15 cellular contexts compared by ENCODE assay signal in the genomic region with DNA sequence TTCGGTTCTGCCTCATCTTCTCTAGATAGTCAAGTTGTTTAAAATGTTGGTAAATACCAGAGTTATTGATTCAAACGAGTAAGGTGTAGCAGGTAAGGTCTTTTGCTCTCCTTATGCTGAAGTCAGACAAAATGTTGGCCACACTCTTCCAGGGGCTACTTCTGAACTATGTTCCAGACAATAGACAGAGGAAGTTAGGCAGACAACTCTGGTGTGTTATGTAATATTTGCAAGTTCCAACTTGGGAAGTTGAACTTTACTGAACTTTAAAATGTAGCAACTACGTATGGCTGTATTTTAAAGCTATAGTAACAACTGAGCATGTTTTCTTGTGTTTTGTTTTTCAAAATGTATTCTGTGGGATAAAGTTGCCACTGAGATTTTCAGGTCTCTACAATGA.
DNase-seq lines count a peak whose midpoint lies in the region; ATAC-seq, FAIRE-seq and TF ChIP-seq lines count a peak whose summit lies in the region.
"Had no signal": no experiment of that assay in that cellular context is flagged by ENCODE, and none has a peak within 500 bp of the region (broad histone marks: within the 10 kb centered on the region; RNA-seq: fewer than 3 reads in every experiment).

No MANE protein-coding gene starts in this region.

- H3K4me3 ChIP-seq in liver (ENCODE audit: low read depth in 1 of 3, low read length in 3 of 3) (no peak overlapping the region), HepG2 (replicated peaks in 1 of 3; ENCODE audit: insufficient read depth in 1 of 3, low read depth in 2 of 3, low read length in 3 of 3) (no peak overlapping the region), fibroblast of pulmonary artery (replicated peaks; ENCODE audit: low read depth, low read length) (no peak overlapping the region)
- H3K4me3 ChIP-seq: Peyer's patch had no signal

- H3K9me3 ChIP-seq in liver (ENCODE audit: control insufficient read depth in 4 of 4, low read length in 3 of 4) (no peaks in the 10 kb centered on the region), HepG2 (ENCODE audit: low read length) (no peaks in the 10 kb centered on the region)
- H3K9me3 ChIP-seq: Peyer's patch had no signal

- no peak overlapping the region for H2AFZ ChIP-seq in HepG2 (ENCODE audit: low read length)

- H3K4me2 ChIP-seq in HepG2 (ENCODE audit: low read depth, low read length) = no peak overlapping the region

- H3K27ac ChIP-seq in liver (ENCODE audit: low read depth in 1 of 2, low read length in 2 of 2) (no peak overlapping the region), HepG2 (ENCODE audit: extremely low read length, insufficient read depth, low read length) (no peak overlapping the region)
- H3K27ac ChIP-seq: C4-2B, Peyer's patch had no signal

- in situ Hi-C loops in HepG2 (cut with HindIII; ENCODE audit: extremely low pct_ligation_motif_present, low pct_unique_long_range_greater_than_20kb) = no loop called here

- H3K4me1 ChIP-seq in liver (ENCODE audit: control insufficient read depth in 4 of 4, insufficient read depth in 4 of 4, low read length in 3 of 4) = peaks cover 0 to 13% (median 8%) of the 10 kb centered on the region in 4 donors
- no peaks in the 10 kb centered on the region for H3K4me1 ChIP-seq in HepG2 (ENCODE audit: insufficient read depth, low read length)
- H3K4me1 ChIP-seq: Peyer's patch had no signal

- no peak for TF ChIP-seq CTCF in liver (IDR thresholded peaks at IDR 0.05; ENCODE audit: low read depth, low read length, missing input control)
- TF ChIP-seq CTCF in HepG2 (CRISPR knock-in tag; IDR thresholded peaks at IDR 0.05) = no peak
- no peak for TF ChIP-seq CTCF in fibroblast of pulmonary artery (IDR thresholded peaks at IDR 0.05; ENCODE audit: low read length, missing control alignments)

- intact Hi-C loops in HepG2 (cut with micrococcal nuclease; ENCODE audit: unreplicated experiment) = no loop called here

- TF ChIP-seq EP300 in HepG2 (IDR thresholded peaks at IDR 0.05; ENCODE audit: low read depth in 2 of 2, low read length in 2 of 2) (no peak), HepG2 (CRISPR knock-in tag; IDR thresholded peaks at IDR 0.05; ENCODE audit: borderline replicate concordance) (no peak)

- FAIRE-seq in HepG2 (lab: Jason Lieb, UNC) = no peak

- H4K20me1 ChIP-seq in HepG2 (ENCODE audit: insufficient read depth, low read length) = no peaks in the 10 kb centered on the region

- CTCF ChIA-PET in HepG2 (lab: Yijun Ruan, JAX; ENCODE audit: low intra/inter-chr PET ratio, low total read pairs) = no interaction called here

- 29% methylated on average over 3 of the region's 3 CpGs for WGBS in liver
- 7% methylated on average over 3 of the region's 3 CpGs for WGBS in HepG2 (ENCODE audit: low lambda C conversion rate)

- H3K9ac ChIP-seq in liver (ENCODE audit: low read depth in 1 of 2, low read length in 2 of 2) (no peak overlapping the region), HepG2 (ENCODE audit: insufficient read depth, low read depth, low read length) (no peak overlapping the region)

- ATAC-seq in HepG2 = no peak
- no peak for ATAC-seq in HG02642 (IDR thresholded peaks at IDR 0.05; ENCODE audit: poor library complexity, unreplicated experiment)
- no peak for ATAC-seq in GM18520 (IDR thresholded peaks at IDR 0.05; ENCODE audit: unreplicated experiment)

- DNase-seq in HepG2 (ENCODE audit: low spot score) (no peak), amniotic epithelial cell (ENCODE audit: low read depth) (peak; percentile 48), fibroblast of pulmonary artery (ENCODE audit: low read depth) (peak; percentile 87), T1000 (lab: John Stamatoyannopoulos, UW) (no peak), SHP77 treated with DMSO at 0.1 percent for 48 hours (lab: John Stamatoyannopoulos, UW) (no peak)
- DNase-seq: DMS153, H9, Karpas-422, NCI-H1048, NCI-H2107, Peyer's patch had no signal

- no peaks in the 10 kb centered on the region for H3K79me2 ChIP-seq in HepG2 (ENCODE audit: insufficient read depth, low read length)

- no peak for TF ChIP-seq POLR2A in HepG2 (IDR thresholded peaks at IDR 0.05; ENCODE audit: insufficient read depth in 1 of 2, low read depth in 2 of 2, low read length in 2 of 2)

- TF ChIP-seq RAD21 in liver (IDR thresholded peaks at IDR 0.05) = no peak
- TF ChIP-seq RAD21 in HepG2 (CRISPR knock-in tag; IDR thresholded peaks at IDR 0.05) = no peak

- POLR2A ChIA-PET in HepG2 (lab: Yijun Ruan, JAX) = no interaction called here

- H3K27me3 ChIP-seq in liver (ENCODE audit: control insufficient read depth in 4 of 4, insufficient read depth in 4 of 4, low read length in 3 of 4) (no peaks in the 10 kb centered on the region), HepG2 (ENCODE audit: control insufficient read depth in 1 of 2, insufficient read depth in 2 of 2, low read length in 2 of 2) (peaks cover 0 to 24% of the 10 kb centered on the region in 2 experiments; a peak in 3 of 5 replicates)
- H3K27me3 ChIP-seq: Peyer's patch had no signal

- BruUV-seq in HepG2 (replicated peaks; lab: Mats Ljungman, UMichigan) = no TSS peak

- no peaks in the 10 kb centered on the region for H3K36me3 ChIP-seq in liver (ENCODE audit: control insufficient read depth in 4 of 4, insufficient read depth in 3 of 4, low read depth in 1 of 4, low read length in 3 of 4)
- no peaks in the 10 kb centered on the region for H3K36me3 ChIP-seq in HepG2 (replicated peaks in 1 of 2; ENCODE audit: control insufficient read depth in 1 of 2, insufficient read depth in 2 of 2, low read length in 2 of 2)
- H3K36me3 ChIP-seq: Peyer's patch had no signal

TF ChIP-seq in liver, 16 proteins besides CTCF, POLR2A, EP300 and RAD21:
- TF ChIP-seq SP1 (IDR thresholded peaks at IDR 0.05) (peak; percentile 17), JUND (IDR thresholded peaks at IDR 0.05) (no peak), HNF4A (conservative IDR thresholded peaks at IDR 0.05) (peak; percentile 41), RXRA (IDR thresholded peaks at IDR 0.05) (peak; percentile 68 to 80)
- TF ChIP-seq, protein P1, sequence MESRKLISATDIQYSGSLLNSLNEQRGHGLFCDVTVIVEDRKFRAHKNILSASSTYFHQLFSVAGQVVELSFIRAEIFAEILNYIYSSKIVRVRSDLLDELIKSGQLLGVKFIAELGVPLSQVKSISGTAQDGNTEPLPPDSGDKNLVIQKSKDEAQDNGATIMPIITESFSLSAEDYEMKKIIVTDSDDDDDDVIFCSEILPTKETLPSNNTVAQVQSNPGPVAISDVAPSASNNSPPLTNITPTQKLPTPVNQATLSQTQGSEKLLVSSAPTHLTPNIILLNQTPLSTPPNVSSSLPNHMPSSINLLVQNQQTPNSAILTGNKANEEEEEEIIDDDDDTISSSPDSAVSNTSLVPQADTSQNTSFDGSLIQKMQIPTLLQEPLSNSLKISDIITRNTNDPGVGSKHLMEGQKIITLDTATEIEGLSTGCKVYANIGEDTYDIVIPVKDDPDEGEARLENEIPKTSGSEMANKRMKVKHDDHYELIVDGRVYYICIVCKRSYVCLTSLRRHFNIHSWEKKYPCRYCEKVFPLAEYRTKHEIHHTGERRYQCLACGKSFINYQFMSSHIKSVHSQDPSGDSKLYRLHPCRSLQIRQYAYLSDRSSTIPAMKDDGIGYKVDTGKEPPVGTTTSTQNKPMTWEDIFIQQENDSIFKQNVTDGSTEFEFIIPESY (IDR thresholded peaks at IDR 0.05) = peak; percentile 21

TF ChIP-seq in HepG2, 621 proteins besides CTCF, POLR2A, EP300 and RAD21:
- TF ChIP-seq ZNF546 (CRISPR knock-in tag; conservative IDR thresholded peaks at IDR 0.05) (no peak), CEBPG (CRISPR knock-in tag; IDR thresholded peaks at IDR 0.05) (no peak), ZNF138 (CRISPR knock-in tag; IDR thresholded peaks at IDR 0.05; ENCODE audit: low read depth) (no peak), ZNF296 (CRISPR knock-in tag; conservative IDR thresholded peaks at IDR 0.05) (no peak), NFKB2 (CRISPR knock-in tag; IDR thresholded peaks at IDR 0.05; ENCODE audit: borderline replicate concordance) (no peak)
- TF ChIP-seq, protein P2, sequence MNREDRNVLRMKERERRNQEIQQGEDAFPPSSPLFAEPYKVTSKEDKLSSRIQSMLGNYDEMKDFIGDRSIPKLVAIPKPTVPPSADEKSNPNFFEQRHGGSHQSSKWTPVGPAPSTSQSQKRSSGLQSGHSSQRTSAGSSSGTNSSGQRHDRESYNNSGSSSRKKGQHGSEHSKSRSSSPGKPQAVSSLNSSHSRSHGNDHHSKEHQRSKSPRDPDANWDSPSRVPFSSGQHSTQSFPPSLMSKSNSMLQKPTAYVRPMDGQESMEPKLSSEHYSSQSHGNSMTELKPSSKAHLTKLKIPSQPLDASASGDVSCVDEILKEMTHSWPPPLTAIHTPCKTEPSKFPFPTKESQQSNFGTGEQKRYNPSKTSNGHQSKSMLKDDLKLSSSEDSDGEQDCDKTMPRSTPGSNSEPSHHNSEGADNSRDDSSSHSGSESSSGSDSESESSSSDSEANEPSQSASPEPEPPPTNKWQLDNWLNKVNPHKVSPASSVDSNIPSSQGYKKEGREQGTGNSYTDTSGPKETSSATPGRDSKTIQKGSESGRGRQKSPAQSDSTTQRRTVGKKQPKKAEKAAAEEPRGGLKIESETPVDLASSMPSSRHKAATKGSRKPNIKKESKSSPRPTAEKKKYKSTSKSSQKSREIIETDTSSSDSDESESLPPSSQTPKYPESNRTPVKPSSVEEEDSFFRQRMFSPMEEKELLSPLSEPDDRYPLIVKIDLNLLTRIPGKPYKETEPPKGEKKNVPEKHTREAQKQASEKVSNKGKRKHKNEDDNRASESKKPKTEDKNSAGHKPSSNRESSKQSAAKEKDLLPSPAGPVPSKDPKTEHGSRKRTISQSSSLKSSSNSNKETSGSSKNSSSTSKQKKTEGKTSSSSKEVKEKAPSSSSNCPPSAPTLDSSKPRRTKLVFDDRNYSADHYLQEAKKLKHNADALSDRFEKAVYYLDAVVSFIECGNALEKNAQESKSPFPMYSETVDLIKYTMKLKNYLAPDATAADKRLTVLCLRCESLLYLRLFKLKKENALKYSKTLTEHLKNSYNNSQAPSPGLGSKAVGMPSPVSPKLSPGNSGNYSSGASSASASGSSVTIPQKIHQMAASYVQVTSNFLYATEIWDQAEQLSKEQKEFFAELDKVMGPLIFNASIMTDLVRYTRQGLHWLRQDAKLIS (CRISPR knock-in tag; IDR thresholded peaks at IDR 0.05) = no peak
- TF ChIP-seq, protein P3, sequence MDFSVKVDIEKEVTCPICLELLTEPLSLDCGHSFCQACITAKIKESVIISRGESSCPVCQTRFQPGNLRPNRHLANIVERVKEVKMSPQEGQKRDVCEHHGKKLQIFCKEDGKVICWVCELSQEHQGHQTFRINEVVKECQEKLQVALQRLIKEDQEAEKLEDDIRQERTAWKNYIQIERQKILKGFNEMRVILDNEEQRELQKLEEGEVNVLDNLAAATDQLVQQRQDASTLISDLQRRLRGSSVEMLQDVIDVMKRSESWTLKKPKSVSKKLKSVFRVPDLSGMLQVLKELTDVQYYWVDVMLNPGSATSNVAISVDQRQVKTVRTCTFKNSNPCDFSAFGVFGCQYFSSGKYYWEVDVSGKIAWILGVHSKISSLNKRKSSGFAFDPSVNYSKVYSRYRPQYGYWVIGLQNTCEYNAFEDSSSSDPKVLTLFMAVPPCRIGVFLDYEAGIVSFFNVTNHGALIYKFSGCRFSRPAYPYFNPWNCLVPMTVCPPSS (IDR thresholded peaks at IDR 0.05) = no peak

Comparison
In these comparisons a context has a peak if more than half of its experiments do, and no peak if none do; other contexts are left out.
1. DNase-seq: peak in amniotic epithelial cell (single experiment) and fibroblast of pulmonary artery (single experiment); none in HepG2 (single experiment), T1000 (single experiment) and SHP77 treated with DMSO at 0.1 percent for 48 hours (single experiment).